Comparison of ENCODE assay signal across 1 cellular context in genomic region chr13:100525453-100526298, GRCh38.
TF ChIP-seq lines count a peak whose summit lies in the region.

No MANE protein-coding gene starts in this region.

TF ChIP-seq in HepG2, 621 proteins besides CTCF, POLR2A, EP300 and RAD21 (continued from another document and continues in another):
- TF ChIP-seq MLXIP (CRISPR knock-in tag; IDR thresholded peaks at IDR 0.05; ENCODE audit: borderline replicate concordance) (no peak), FOXO1 (CRISPR knock-in tag; IDR thresholded peaks at IDR 0.05) (peak; percentile 36; the same call in 1 of the 2 replicates), SALL1 (CRISPR knock-in tag; IDR thresholded peaks at IDR 0.05) (peak; percentile 96), ZBTB20 (CRISPR knock-in tag; IDR thresholded peaks at IDR 0.05; ENCODE audit: borderline replicate concordance, low read depth) (peak; percentile 63; the same call in 1 of the 2 replicates), ZNF264 (CRISPR knock-in tag; IDR thresholded peaks at IDR 0.05) (no peak), NR2C2 (CRISPR knock-in tag; IDR thresholded peaks at IDR 0.05; ENCODE audit: borderline replicate concordance) (peak; percentile 72), FOXK1 (CRISPR knock-in tag; IDR thresholded peaks at IDR 0.05; ENCODE audit: borderline replicate concordance, low read depth) (peak; percentile 35; the same call in 1 of the 2 replicates), THAP9 (CRISPR knock-in tag; IDR thresholded peaks at IDR 0.05; ENCODE audit: borderline replicate concordance) (peak; percentile 24; the same call in 1 of the 2 replicates), ARID5B (CRISPR knock-in tag; IDR thresholded peaks at IDR 0.05) (peak; percentile 86), ZNF614 (CRISPR knock-in tag; IDR thresholded peaks at IDR 0.05; ENCODE audit: borderline replicate concordance) (no peak), RELA (CRISPR knock-in tag; IDR thresholded peaks at IDR 0.05) (peak; percentile 99), ZNF646 (CRISPR knock-in tag; IDR thresholded peaks at IDR 0.05) (no peak), HINFP (CRISPR knock-in tag; IDR thresholded peaks at IDR 0.05; ENCODE audit: low read depth) (0 out of 2 replicates have a peak, but pooled peaks have one; percentile 8), ZNF276 (CRISPR knock-in tag; IDR thresholded peaks at IDR 0.05; ENCODE audit: low read depth) (0 out of 2 replicates have a peak, but pooled peaks have one; percentile 27), ZNF576 (CRISPR knock-in tag; IDR thresholded peaks at IDR 0.05) (no peak), HNRNPL (IDR thresholded peaks at IDR 0.05; ENCODE audit: low read depth, low read length) (peak; percentile 89), TARDBP (CRISPR knock-in tag; IDR thresholded peaks at IDR 0.05) (peak; percentile 53; the same call in 1 of the 2 replicates), GZF1 (CRISPR knock-in tag; IDR thresholded peaks at IDR 0.05) (0 out of 2 replicates have a peak, but pooled peaks have one; percentile 48), RNF219 (CRISPR knock-in tag; IDR thresholded peaks at IDR 0.05) (no peak), XRCC5 (optimal IDR thresholded peaks at IDR 0.05; ENCODE audit: low read length) (peak; percentile 35), MED1 (CRISPR knock-in tag; IDR thresholded peaks at IDR 0.05) (peak; percentile 53), CERS6 (CRISPR knock-in tag; IDR thresholded peaks at IDR 0.05) (no peak), GATAD2A (CRISPR knock-in tag; IDR thresholded peaks at IDR 0.05) (peak; percentile 85), ZNF260 (CRISPR knock-in tag; IDR thresholded peaks at IDR 0.05; ENCODE audit: borderline replicate concordance, low read depth) (no peak), KLF16 (CRISPR knock-in tag; IDR thresholded peaks at IDR 0.05) (peak in 1 of 2 experiments; percentile 58; a peak in 1 of 4 replicates), BHLHE40 (IDR thresholded peaks at IDR 0.05; ENCODE audit: low read length) (0 out of 2 replicates have a peak, but pooled peaks have one; percentile 19)
